ENCODE assay signal across 20 cellular contexts in the genomic region with DNA sequence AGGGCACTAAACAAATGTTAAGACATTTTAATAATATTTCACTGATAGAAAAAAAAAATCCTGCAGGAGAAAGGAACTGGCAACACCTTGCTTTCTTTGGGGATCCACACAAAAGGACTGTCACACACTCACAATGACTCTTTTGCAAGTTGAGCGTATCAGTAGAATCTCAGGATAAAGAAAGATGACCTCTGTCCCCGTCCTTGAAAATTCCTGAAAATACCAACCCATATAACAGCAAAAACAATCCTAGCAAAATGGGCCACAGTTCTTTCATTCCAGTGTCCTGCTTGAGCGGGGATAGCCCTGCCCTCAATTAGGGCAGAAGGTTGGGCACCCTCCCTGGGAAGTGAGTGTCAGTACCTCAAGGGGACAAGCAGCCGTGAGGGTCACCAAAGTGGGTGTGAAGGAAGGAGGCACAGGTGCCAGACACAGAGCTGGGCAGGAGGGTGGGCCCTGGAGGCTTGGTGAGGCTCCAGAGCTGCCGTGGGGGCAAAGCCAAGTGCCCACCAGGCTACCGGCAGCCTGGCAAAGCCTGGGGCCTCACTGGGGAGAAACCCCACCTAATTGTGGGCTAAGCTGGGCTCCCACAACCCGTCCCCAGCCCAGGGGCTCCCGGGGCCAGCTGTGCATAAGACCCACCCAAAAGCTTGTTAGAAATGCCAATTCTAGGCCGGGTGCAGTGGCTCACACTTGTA. TPM values are rescaled to one million over a fixed set of nuclear protein-coding genes. Genes with fewer than 3 reads are reported as not detected.
A peak's percentile ranks its signal among the peaks of the same experiment; 100 is the strongest.
DNase-seq lines count a peak whose midpoint lies in the region; ATAC-seq, FAIRE-seq and TF ChIP-seq lines count a peak whose summit lies in the region.
"Had no signal": no experiment of that assay in that cellular context is flagged by ENCODE, and none has a peak within 500 bp of the region (broad histone marks: within the 10 kb centered on the region; RNA-seq: fewer than 3 reads in every experiment).

No MANE protein-coding gene starts in this region.

- 66% methylated on average over 9 of the region's 9 CpGs for WGBS in mammary epithelial cell (ENCODE audit: low coverage, missing lambda C conversion rate)
- WGBS in HepG2 (ENCODE audit: low lambda C conversion rate) = 24% methylated on average over 6 of the region's 9 CpGs

- H3K27me3 ChIP-seq in breast epithelium (peaks cover 0 to 17% of the 10 kb centered on the region in 2 donors), mammary epithelial cell (ENCODE audit: insufficient read depth, low read length) (peaks cover 21% of the 10 kb centered on the region), HepG2 (ENCODE audit: control insufficient read depth in 1 of 2, insufficient read depth in 2 of 2, low read length in 2 of 2) (peaks cover 2 to 59% of the 10 kb centered on the region in 2 experiments), osteoblast (ENCODE audit: insufficient read depth, low read length) (peaks cover 40% of the 10 kb centered on the region), MM.1S (replicated peaks; ENCODE audit: insufficient read depth, low read length) (peaks cover 69% of the 10 kb centered on the region)

- H3K36me3 ChIP-seq in breast epithelium = no peaks in the 10 kb centered on the region
- no peaks in the 10 kb centered on the region for H3K36me3 ChIP-seq in mammary epithelial cell (ENCODE audit: insufficient read depth, low read length)
- no peaks in the 10 kb centered on the region for H3K36me3 ChIP-seq in HepG2 (replicated peaks in 1 of 2; ENCODE audit: control insufficient read depth in 1 of 2, insufficient read depth in 2 of 2, low read length in 2 of 2)
- no peaks in the 10 kb centered on the region for H3K36me3 ChIP-seq in osteoblast (ENCODE audit: insufficient read depth, low read length)
- no peaks in the 10 kb centered on the region for H3K36me3 ChIP-seq in MM.1S (replicated peaks; ENCODE audit: insufficient read depth, low read length)
- H3K36me3 ChIP-seq: BLaER1 had no signal

- H3K4me2 ChIP-seq in mammary epithelial cell (ENCODE audit: insufficient read depth, low read depth, low read length) (no peak overlapping the region), HepG2 (ENCODE audit: low read depth, low read length) (peak overlapping the region; percentile 62), osteoblast (ENCODE audit: insufficient read depth, low read length) (no peak overlapping the region), MM.1S (ENCODE audit: low read depth, low read length) (no peak overlapping the region)
- H3K4me2 ChIP-seq: KMS-11 had no signal

- no peak for TF ChIP-seq RAD21 in HepG2 (CRISPR knock-in tag; IDR thresholded peaks at IDR 0.05)

- H3K4me3 ChIP-seq in breast epithelium (peak overlapping the region in 2 of 3 donors; percentile 12 to 77), mammary epithelial cell (replicated peaks in 1 of 3; ENCODE audit: insufficient read depth in 1 of 3, low read depth in 2 of 3, low read length in 3 of 3) (no peak overlapping the region), HepG2 (replicated peaks in 1 of 3; ENCODE audit: insufficient read depth in 1 of 3, low read depth in 2 of 3, low read length in 3 of 3) (no peak overlapping the region), osteoblast (ENCODE audit: insufficient read depth, low read length) (no peak overlapping the region), MM.1S (ENCODE audit: low read length) (no peak overlapping the region)
- H3K4me3 ChIP-seq: BLaER1 had no signal

- no peaks in the 10 kb centered on the region for H3F3A ChIP-seq in MM.1S (ENCODE audit: insufficient read depth, low read length)

- TF ChIP-seq POLR2A in breast epithelium (IDR thresholded peaks at IDR 0.05) = no peak
- TF ChIP-seq POLR2A in HepG2 (IDR thresholded peaks at IDR 0.05; ENCODE audit: insufficient read depth in 1 of 2, low read depth in 2 of 2, low read length in 2 of 2) = no peak

- CTCF ChIA-PET in mammary epithelial cell (lab: Charles Lee; ENCODE audit: low non-redundant PET) (interaction anchor here (0.6 kb wide), 1 partner anchor 9 kb away, joined by 8 read pairs; no protein-coding TSS in a partner anchor), HepG2 (lab: Yijun Ruan, JAX; ENCODE audit: low intra/inter-chr PET ratio, low total read pairs) (no interaction called here)

- H3K79me2 ChIP-seq in mammary epithelial cell (ENCODE audit: insufficient read depth, low read length) = no peaks in the 10 kb centered on the region
- H3K79me2 ChIP-seq in HepG2 (ENCODE audit: insufficient read depth, low read length) = no peaks in the 10 kb centered on the region
- H3K79me2 ChIP-seq in osteoblast (ENCODE audit: insufficient read depth, low read length) = no peaks in the 10 kb centered on the region
- H3K79me2 ChIP-seq in MM.1S (ENCODE audit: low read length) = no peaks in the 10 kb centered on the region

- intact Hi-C loops in breast epithelium (cut with DNase I; ENCODE audit: low total_unique reads) (no loop called here), mammary epithelial cell (cut with micrococcal nuclease) (no loop called here), HepG2 (cut with micrococcal nuclease; ENCODE audit: unreplicated experiment) (loop anchor here (5.0 kb wide), 1 partner anchor 40 kb away; no protein-coding TSS in a partner anchor)

- in situ Hi-C loops in mammary epithelial cell (cut with MboI; ENCODE audit: low sequenced_read_pairs in 2 of 2) = no loop called here
- in situ Hi-C loops in HepG2 (cut with HindIII; ENCODE audit: extremely low pct_ligation_motif_present, low pct_unique_long_range_greater_than_20kb) = no loop called here

- TF ChIP-seq CTCF in breast epithelium (IDR thresholded peaks at IDR 0.05) (no peak), mammary epithelial cell (conservative IDR thresholded peaks at IDR 0.05 in 1 of 2, IDR thresholded peaks at IDR 0.05 in 1 of 2; ENCODE audit: extremely low read depth in 1 of 2, insufficient read depth in 1 of 2, low read depth in 1 of 2, low read length in 2 of 2) (no peak), HepG2 (CRISPR knock-in tag; IDR thresholded peaks at IDR 0.05) (no peak), osteoblast (IDR thresholded peaks at IDR 0.05; ENCODE audit: extremely low read depth, low read depth, low read length) (no peak), MM.1S (IDR thresholded peaks at IDR 0.05; ENCODE audit: low read length) (no peak)

- POLR2A ChIA-PET in HepG2 (lab: Yijun Ruan, JAX) = no interaction called here

- dilution Hi-C loops in mammary epithelial cell (cut with HindIII; ENCODE audit: low sequenced_read_pairs) = no loop called here

- FAIRE-seq in HepG2 (lab: Jason Lieb, UNC) = peak; percentile 64

- no peaks in the 10 kb centered on the region for H4K20me1 ChIP-seq in mammary epithelial cell (ENCODE audit: insufficient read depth, low read length)
- H4K20me1 ChIP-seq in HepG2 (ENCODE audit: insufficient read depth, low read length) = no peaks in the 10 kb centered on the region
- H4K20me1 ChIP-seq in osteoblast (ENCODE audit: insufficient read depth, low read length) = no peaks in the 10 kb centered on the region
- no peaks in the 10 kb centered on the region for H4K20me1 ChIP-seq in MM.1S (ENCODE audit: insufficient read depth, low read length)

- H3K9me3 ChIP-seq in breast epithelium (no peaks in the 10 kb centered on the region), mammary epithelial cell (replicated peaks; ENCODE audit: insufficient read depth, low read length) (no peaks in the 10 kb centered on the region), HepG2 (ENCODE audit: low read length) (no peaks in the 10 kb centered on the region), osteoblast (ENCODE audit: low read depth, low read length) (no peaks in the 10 kb centered on the region), MM.1S (replicated peaks; ENCODE audit: insufficient read depth, low read length) (no peaks in the 10 kb centered on the region)
- H3K9me3 ChIP-seq: BLaER1 had no signal

- H3K9me2 ChIP-seq in MM.1S (replicated peaks; ENCODE audit: insufficient read depth, low read length) = no peaks in the 10 kb centered on the region

- H2AFZ ChIP-seq in mammary epithelial cell (ENCODE audit: low read depth, low read length) = no peak overlapping the region
- H2AFZ ChIP-seq in HepG2 (ENCODE audit: low read length) = no peak overlapping the region
- H2AFZ ChIP-seq in osteoblast (ENCODE audit: low read length) = no peak overlapping the region
- no peak overlapping the region for H2AFZ ChIP-seq in MM.1S (ENCODE audit: low read length)

- BruUV-seq in mammary epithelial cell (replicated peaks; lab: Mats Ljungman, UMichigan) = no TSS peak
- BruUV-seq in HepG2 (replicated peaks; lab: Mats Ljungman, UMichigan) = no TSS peak

- TF ChIP-seq EP300 in HepG2 (IDR thresholded peaks at IDR 0.05; ENCODE audit: low read depth in 2 of 2, low read length in 2 of 2) = no peak
- TF ChIP-seq EP300 in HepG2 (CRISPR knock-in tag; IDR thresholded peaks at IDR 0.05; ENCODE audit: borderline replicate concordance) = no peak

- H3K4me1 ChIP-seq in breast epithelium (peaks cover 4 to 11% of the 10 kb centered on the region in 2 donors), mammary epithelial cell (ENCODE audit: insufficient read depth, low read length) (peaks cover 20% of the 10 kb centered on the region), HepG2 (ENCODE audit: insufficient read depth, low read length) (peaks cover 65% of the 10 kb centered on the region), osteoblast (ENCODE audit: insufficient read depth, low read length) (peaks cover 15% of the 10 kb centered on the region), MM.1S (ENCODE audit: low read length) (no peaks in the 10 kb centered on the region)

- DNase-seq in breast epithelium (ENCODE audit: low spot score in 2 of 2) = no peak
- DNase-seq in mammary epithelial cell = no peak
- peak; percentile 63 for DNase-seq in HepG2 (ENCODE audit: low spot score)
- peak; percentile 71 for DNase-seq in osteoblast (ENCODE audit: insufficient read length, low spot score, missing footprints)
- no peak for DNase-seq in DMS79 (lab: John Stamatoyannopoulos, UW)
- no peak for DNase-seq in DMS53 treated with DMSO at 0.1 percent for 48 hours (lab: John Stamatoyannopoulos, UW; ENCODE audit: unreplicated experiment)
- no peak for DNase-seq in MM.1S
- DNase-seq: COR-L47, DMS79 treated with DMSO at 0.1 percent for 48 hours, GF-D8, NCI-H1105 treated with DMSO at 0.1 percent for 48 hours, NCI-H187, NCI-H446 treated with DMSO at 0.1 percent for 48 hours, NCI-H82 had no signal

- no peak overlapping the region for H3K9ac ChIP-seq in mammary epithelial cell (ENCODE audit: insufficient read depth, low read length)
- H3K9ac ChIP-seq in HepG2 (ENCODE audit: insufficient read depth, low read depth, low read length) = no peak overlapping the region
- no peak overlapping the region for H3K9ac ChIP-seq in MM.1S (ENCODE audit: low read length)
- H3K9ac ChIP-seq: BLaER1, KMS-11 had no signal

- H3K27ac ChIP-seq in breast epithelium = peak overlapping the region; percentile 57 to 92
- no peak overlapping the region for H3K27ac ChIP-seq in mammary epithelial cell (ENCODE audit: insufficient read depth, low read depth, low read length)
- H3K27ac ChIP-seq in HepG2 (ENCODE audit: extremely low read length, insufficient read depth, low read length) = no peak overlapping the region
- no peak overlapping the region for H3K27ac ChIP-seq in osteoblast (ENCODE audit: low read depth, low read length)
- H3K27ac ChIP-seq in MM.1S (ENCODE audit: low read length) = no peak overlapping the region
- H3K27ac ChIP-seq: 22Rv1, BLaER1, KMS-11 had no signal

- no peak for ATAC-seq in HepG2
- no peak for ATAC-seq in HG03571 (IDR thresholded peaks at IDR 0.05; ENCODE audit: unreplicated experiment)

RNA-seq across cellular contexts. Expression of a gene that starts 2.8 kb away (rescaled TPM):
- total RNA-seq in breast epithelium (10 to 100 TPM; 15.5 to 61.5 (median 57.0) TPM), mammary epithelial cell (10 to 100 TPM in 1 of 2 donors, not detected in 1; 19.5 TPM), HepG2 (2016; rRNA removed; fragmentation: Illumina TruSeq; extraction: Trizol) (0.11 TPM in 1 of 2 replicates, not detected in the other), osteoblast (8.5 and 15.6 TPM in 2 replicates)
- polyA plus RNA-seq in mammary epithelial cell (not detected), HepG2 (2011; rRNA removed) (2.9 and 4.3 TPM in 2 replicates)
- polyA minus RNA-seq in mammary epithelial cell = not detected
- total RNA-seq in HepG2 (2016; cell fraction: cytosol; rRNA removed; fragmentation: Illumina TruSeq; extraction: Trizol; ENCODE audit: low read depth) = not detected in 2 replicates
- not detected in 2 replicates for total RNA-seq in HepG2 (2016; cell fraction: insoluble cytoplasmic fraction; rRNA removed; fragmentation: Illumina TruSeq; extraction: Trizol)
- 0.24 TPM in 1 of 2 replicates, not detected in the other for total RNA-seq in HepG2 (2016; cell fraction: membrane; rRNA removed; fragmentation: Illumina TruSeq; extraction: Trizol)
- 0.50 TPM in 1 of 2 replicates, not detected in the other for total RNA-seq in HepG2 (2016; cell fraction: nucleus; rRNA removed; fragmentation: Illumina TruSeq; extraction: Trizol)
- 1.2 and 2.5 TPM in 2 replicates for polyA plus RNA-seq in HepG2 (2011; cell fraction: cytosol; rRNA removed)
- 22.1 and 28.5 TPM in 2 replicates for polyA plus RNA-seq in HepG2 (2011; cell fraction: nucleus; rRNA removed)
- 1.7 and 1.9 TPM in 2 replicates for polyA plus RNA-seq in HepG2 (2012)
- 0.14 TPM in 1 of 2 replicates, not detected in the other for polyA plus RNA-seq in HepG2 (2016; cell fraction: cytosol; fragmentation: Illumina TruSeq; extraction: Trizol; ENCODE audit: low read depth)
- not detected in 2 replicates for polyA plus RNA-seq in HepG2 (2016; cell fraction: insoluble cytoplasmic fraction; fragmentation: Illumina TruSeq; extraction: Trizol; ENCODE audit: low read depth)
- polyA plus RNA-seq in HepG2 (2016; cell fraction: membrane; fragmentation: Illumina TruSeq; extraction: Trizol; ENCODE audit: low read depth) = 0.15 and 0.16 TPM in 2 replicates
- 0.61 TPM in 1 of 2 replicates, not detected in the other for polyA plus RNA-seq in HepG2 (2016; cell fraction: nucleus; fragmentation: Illumina TruSeq; extraction: Trizol; ENCODE audit: insufficient read depth, low read depth)
- 3.2 TPM in 1 of 2 replicates, not detected in the other for polyA minus RNA-seq in HepG2 (2011; rRNA and poly(A)+ RNA removed; ENCODE audit: low replicate concordance)
- 0.59 and 1.6 TPM in 2 replicates for polyA minus RNA-seq in HepG2 (2011; cell fraction: cytosol; rRNA and poly(A)+ RNA removed)
- 5.0 TPM in 2 replicates for polyA minus RNA-seq in HepG2 (2011; cell fraction: nucleus; rRNA and poly(A)+ RNA removed)
- total RNA-seq: H4, MCF 10A had no signal

RNA-seq across cellular contexts. Expression of a gene that starts 32.9 kb away (rescaled TPM):
- total RNA-seq in breast epithelium (1 to 10 TPM in 1 of 3 donors, under 1 TPM in 1, not detected in 1; 0.98 to 1.3 TPM), mammary epithelial cell (not detected), HepG2 (2016; rRNA removed; fragmentation: Illumina TruSeq; extraction: Trizol) (not detected in 2 replicates), osteoblast (0.59 and 0.72 TPM in 2 replicates)
- polyA plus RNA-seq in mammary epithelial cell (not detected), HepG2 (2011; rRNA removed) (0.11 TPM in 1 of 2 replicates, not detected in the other)
- polyA minus RNA-seq in mammary epithelial cell = not detected
- total RNA-seq in HepG2 (2016; cell fraction: cytosol; rRNA removed; fragmentation: Illumina TruSeq; extraction: Trizol; ENCODE audit: low read depth) = not detected in 2 replicates
- not detected in 2 replicates for total RNA-seq in HepG2 (2016; cell fraction: insoluble cytoplasmic fraction; rRNA removed; fragmentation: Illumina TruSeq; extraction: Trizol)
- total RNA-seq in HepG2 (2016; cell fraction: membrane; rRNA removed; fragmentation: Illumina TruSeq; extraction: Trizol) = not detected in 2 replicates
- total RNA-seq in HepG2 (2016; cell fraction: nucleus; rRNA removed; fragmentation: Illumina TruSeq; extraction: Trizol) = not detected in 2 replicates
- polyA plus RNA-seq in HepG2 (2011; cell fraction: cytosol; rRNA removed) = not detected in 2 replicates
- polyA plus RNA-seq in HepG2 (2011; cell fraction: nucleus; rRNA removed) = 0.14 and 0.18 TPM in 2 replicates
- polyA plus RNA-seq in HepG2 (2012) = not detected in 2 replicates
- not detected in 2 replicates for polyA plus RNA-seq in HepG2 (2016; cell fraction: cytosol; fragmentation: Illumina TruSeq; extraction: Trizol; ENCODE audit: low read depth)
- polyA plus RNA-seq in HepG2 (2016; cell fraction: insoluble cytoplasmic fraction; fragmentation: Illumina TruSeq; extraction: Trizol; ENCODE audit: low read depth) = not detected in 2 replicates
- not detected in 2 replicates for polyA plus RNA-seq in HepG2 (2016; cell fraction: membrane; fragmentation: Illumina TruSeq; extraction: Trizol; ENCODE audit: low read depth)
- not detected in 2 replicates for polyA plus RNA-seq in HepG2 (2016; cell fraction: nucleus; fragmentation: Illumina TruSeq; extraction: Trizol; ENCODE audit: insufficient read depth, low read depth)
- 0.07 TPM in 1 of 2 replicates, not detected in the other for polyA minus RNA-seq in HepG2 (2011; rRNA and poly(A)+ RNA removed; ENCODE audit: low replicate concordance)
- not detected in 2 replicates for polyA minus RNA-seq in HepG2 (2011; cell fraction: cytosol; rRNA and poly(A)+ RNA removed)
- not detected in 2 replicates for polyA minus RNA-seq in HepG2 (2011; cell fraction: nucleus; rRNA and poly(A)+ RNA removed)
- total RNA-seq: H4, MCF 10A had no signal

Comparison
In these comparisons a context has a peak if more than half of its experiments do, and no peak if none do; other contexts are left out.
1. H3K27ac ChIP-seq: peak in breast epithelium (2 of 2); none in mammary epithelial cell (single experiment), HepG2 (single experiment), osteoblast (single experiment) and MM.1S (single experiment).
2. H3K4me3 ChIP-seq: peak in breast epithelium (2 of 3); none in mammary epithelial cell (0 of 3), HepG2 (0 of 3), osteoblast (single experiment) and MM.1S (single experiment).
3. DNase-seq: peak in HepG2 (single experiment) and osteoblast (single experiment); none in breast epithelium (0 of 2), mammary epithelial cell (single experiment), DMS79 (single experiment), DMS53 treated with DMSO at 0.1 percent for 48 hours (single experiment) and MM.1S (single experiment).